16 cellular contexts compared by ENCODE assay signal in the genomic region with DNA sequence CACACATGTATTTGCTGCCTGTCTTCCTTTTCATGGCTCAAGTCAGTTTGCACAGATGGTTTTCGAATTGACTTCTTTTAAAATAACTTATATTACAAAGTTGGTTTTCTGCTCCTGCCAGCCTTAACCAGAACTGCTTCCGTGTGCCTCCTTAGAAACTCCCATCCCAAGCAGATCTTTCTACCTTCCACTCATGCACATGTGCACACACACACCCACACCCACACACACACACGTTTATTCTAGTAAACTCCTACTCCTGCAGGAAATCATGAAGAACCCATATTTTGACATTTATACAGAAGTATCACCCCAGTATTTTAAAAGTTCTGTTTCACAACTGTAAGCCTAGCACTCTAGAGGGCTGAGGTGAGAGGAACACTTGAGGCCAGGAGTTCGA.
DNase-seq lines count a peak whose midpoint lies in the region; ATAC-seq and TF ChIP-seq lines count a peak whose summit lies in the region.
"Had no signal": no experiment of that assay in that cellular context is flagged by ENCODE, and none has a peak within 500 bp of the region (broad histone marks: within the 10 kb centered on the region; RNA-seq: fewer than 3 reads in every experiment).

No MANE protein-coding gene starts in this region.

- TF ChIP-seq CTCF in SK-N-SH (IDR thresholded peaks at IDR 0.05), result no peak
- no peak for TF ChIP-seq CTCF in PC-9 (conservative IDR thresholded peaks at IDR 0.05)
- no peak for TF ChIP-seq CTCF in osteoblast (IDR thresholded peaks at IDR 0.05; ENCODE audit: extremely low read depth, low read depth, low read length)

- no peak overlapping the region for H3K4me3 ChIP-seq in SK-N-SH (ENCODE audit: low read depth in 2 of 2, low read length in 1 of 2)
- H3K4me3 ChIP-seq in PC-9, result no peak overlapping the region
- H3K4me3 ChIP-seq in osteoblast (ENCODE audit: insufficient read depth, low read length), result no peak overlapping the region
- H3K4me3 ChIP-seq: BLaER1 treated with 17β-estradiol and CSF1 and Interleukin-3, amounts not matched to agents 10 nM and 100 nM; HAP-1; K562 had no signal

- no peaks in the 10 kb centered on the region for H3K79me2 ChIP-seq in SK-N-SH (ENCODE audit: insufficient read depth)
- H3K79me2 ChIP-seq in PC-9 (ENCODE audit: low read depth), result no peaks in the 10 kb centered on the region
- no peaks in the 10 kb centered on the region for H3K79me2 ChIP-seq in osteoblast (ENCODE audit: insufficient read depth, low read length)

- H3K27ac ChIP-seq in SK-N-SH (ENCODE audit: low read depth in 2 of 2, low read length in 1 of 2), result no peak overlapping the region
- no peak overlapping the region for H3K27ac ChIP-seq in PC-9
- H3K27ac ChIP-seq in osteoblast (ENCODE audit: low read depth, low read length), result no peak overlapping the region
- H3K27ac ChIP-seq: 22Rv1; BLaER1 treated with 17β-estradiol and CSF1 and Interleukin-3, amounts not matched to agents 10 nM and 100 nM had no signal

- intact Hi-C loops in PC-9 (cut with micrococcal nuclease; ENCODE audit: unreplicated experiment), result no loop called here

- DNase-seq in SK-N-SH, result no peak
- DNase-seq in PC-9, result no peak
- DNase-seq in osteoblast (ENCODE audit: insufficient read length, low spot score, missing footprints), result peak; percentile 19
- no peak for DNase-seq in RKO (ENCODE audit: low spot score)
- no peak for DNase-seq in activated CD4-positive, alpha-beta T cell treated with anti-CD3 and anti-CD28 coated beads, Interleukin-2, amount 50 U/mL, for 48 hours
- DNase-seq: ACHN; CD4-positive, alpha-beta T cell; COR-L47; DMS153; DMS79 treated with DMSO at 0.1 percent for 48 hours had no signal

- 76% methylated on average over 4 of the region's 4 CpGs for WGBS in SK-N-SH (ENCODE audit: low lambda C conversion rate)

- POLR2A ChIA-PET in SK-N-SH (lab: Yijun Ruan, JAX) (no interaction called here), PC-9 (lab: Charles Lee; ENCODE audit: unreplicated experiment) (no interaction called here)

- H3F3A ChIP-seq in SK-N-SH (replicated peaks; ENCODE audit: insufficient read depth) (no peaks in the 10 kb centered on the region), PC-9 (ENCODE audit: insufficient read depth, low read depth) (no peaks in the 10 kb centered on the region)

- peak overlapping the region; percentile 27; the same call in 1 of the 2 replicates for H3K4me2 ChIP-seq in SK-N-SH
- no peak overlapping the region for H3K4me2 ChIP-seq in PC-9
- peak overlapping the region; percentile 28 for H3K4me2 ChIP-seq in osteoblast (ENCODE audit: insufficient read depth, low read length)
- H3K4me2 ChIP-seq: BLaER1 treated with 17β-estradiol and CSF1 and Interleukin-3, amounts not matched to agents 10 nM and 100 nM had no signal

- no peak for TF ChIP-seq RAD21 in SK-N-SH (IDR thresholded peaks at IDR 0.05; ENCODE audit: low read length)

- H3K9me2 ChIP-seq in SK-N-SH, result no peaks in the 10 kb centered on the region
- no peaks in the 10 kb centered on the region for H3K9me2 ChIP-seq in PC-9 (ENCODE audit: insufficient read depth)

- TF ChIP-seq EP300 in SK-N-SH (IDR thresholded peaks at IDR 0.05; ENCODE audit: borderline replicate concordance in 1 of 2, low read depth in 1 of 2, low read length in 1 of 2), result no peak

- CTCF ChIA-PET in SK-N-SH (lab: Yijun Ruan, JAX), result no interaction called here
- CTCF ChIA-PET in PC-9 (lab: Charles Lee), result no interaction called here

- H2AFZ ChIP-seq in SK-N-SH (ENCODE audit: low read depth), result no peak overlapping the region
- H2AFZ ChIP-seq in PC-9, result 0 out of 2 replicates have a peak overlapping the region, but pooled peaks have one; percentile 46
- H2AFZ ChIP-seq in osteoblast (ENCODE audit: low read length), result no peak overlapping the region

- H3K9me3 ChIP-seq in SK-N-SH (no peaks in the 10 kb centered on the region), PC-9 (ENCODE audit: insufficient read depth, low read depth) (no peaks in the 10 kb centered on the region), osteoblast (ENCODE audit: low read depth, low read length) (no peaks in the 10 kb centered on the region)
- H3K9me3 ChIP-seq: BLaER1 treated with 17β-estradiol and CSF1 and Interleukin-3, amounts not matched to agents 10 nM and 100 nM; HAP-1 had no signal

- H3K27me3 ChIP-seq in SK-N-SH (ENCODE audit: insufficient read depth) (no peaks in the 10 kb centered on the region), PC-9 (ENCODE audit: insufficient read depth, low read depth) (no peaks in the 10 kb centered on the region), osteoblast (ENCODE audit: insufficient read depth, low read length) (no peaks in the 10 kb centered on the region)
- H3K27me3 ChIP-seq: BLaER1 treated with 17β-estradiol and CSF1 and Interleukin-3, amounts not matched to agents 10 nM and 100 nM had no signal

- H4K20me1 ChIP-seq in SK-N-SH (ENCODE audit: insufficient read depth) (no peaks in the 10 kb centered on the region), PC-9 (ENCODE audit: insufficient read depth) (no peaks in the 10 kb centered on the region), osteoblast (ENCODE audit: insufficient read depth, low read length) (no peaks in the 10 kb centered on the region)
- H4K20me1 ChIP-seq: BLaER1 treated with 17β-estradiol and CSF1 and Interleukin-3, amounts not matched to agents 10 nM and 100 nM had no signal

- no TSS peak for BruUV-seq in PC-9 (replicated peaks; lab: Mats Ljungman, UMichigan)

- ATAC-seq in SK-N-SH treated with all-trans-retinoic acid at 6 μM for 48 hours (no peak; the same call in 2 of the 3 replicates), GM21390 (IDR thresholded peaks at IDR 0.05; ENCODE audit: unreplicated experiment) (no peak)
- ATAC-seq: K562 had no signal

- no peak overlapping the region for H3K9ac ChIP-seq in SK-N-SH
- H3K9ac ChIP-seq: BLaER1 treated with 17β-estradiol and CSF1 and Interleukin-3, amounts not matched to agents 10 nM and 100 nM had no signal

- H3K36me3 ChIP-seq in SK-N-SH (replicated peaks in 1 of 2; ENCODE audit: control insufficient read depth in 1 of 2, insufficient read depth in 2 of 2, low read length in 1 of 2) (no peaks in the 10 kb centered on the region), PC-9 (ENCODE audit: low read depth) (no peaks in the 10 kb centered on the region), osteoblast (ENCODE audit: insufficient read depth, low read length) (no peaks in the 10 kb centered on the region)
- H3K36me3 ChIP-seq: BLaER1 treated with 17β-estradiol and CSF1 and Interleukin-3, amounts not matched to agents 10 nM and 100 nM; HAP-1 had no signal

- H3K4me1 ChIP-seq in SK-N-SH (ENCODE audit: control insufficient read depth in 1 of 2, insufficient read depth in 2 of 2, low read depth in 1 of 2, low read length in 1 of 2) (peaks cover 0 to 4% of the 10 kb centered on the region in 2 experiments; a peak in 2 of 4 replicates), PC-9 (replicated peaks; ENCODE audit: insufficient read depth) (no peaks in the 10 kb centered on the region), osteoblast (ENCODE audit: insufficient read depth, low read length) (peaks cover 19% of the 10 kb centered on the region)
- H3K4me1 ChIP-seq: BLaER1 treated with 17β-estradiol and CSF1 and Interleukin-3, amounts not matched to agents 10 nM and 100 nM; HAP-1 had no signal

TF ChIP-seq in SK-N-SH, 30 proteins besides CTCF, POLR2A, EP300 and RAD21 (continues in another document):
- TF ChIP-seq POLR2AphosphoS5 (IDR thresholded peaks at IDR 0.05; ENCODE audit: low read depth, low read length) (no peak), SMC3 (IDR thresholded peaks at IDR 0.05; ENCODE audit: low read depth, low read length) (no peak), ELF1 (IDR thresholded peaks at IDR 0.05) (no peak), SIN3A (IDR thresholded peaks at IDR 0.05; ENCODE audit: borderline replicate concordance, low read depth, low read length) (no peak)
- TF ChIP-seq, protein P1, sequence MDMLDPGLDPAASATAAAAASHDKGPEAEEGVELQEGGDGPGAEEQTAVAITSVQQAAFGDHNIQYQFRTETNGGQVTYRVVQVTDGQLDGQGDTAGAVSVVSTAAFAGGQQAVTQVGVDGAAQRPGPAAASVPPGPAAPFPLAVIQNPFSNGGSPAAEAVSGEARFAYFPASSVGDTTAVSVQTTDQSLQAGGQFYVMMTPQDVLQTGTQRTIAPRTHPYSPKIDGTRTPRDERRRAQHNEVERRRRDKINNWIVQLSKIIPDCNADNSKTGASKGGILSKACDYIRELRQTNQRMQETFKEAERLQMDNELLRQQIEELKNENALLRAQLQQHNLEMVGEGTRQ (IDR thresholded peaks at IDR 0.05; ENCODE audit: borderline replicate concordance, low read depth, low read length), result no peak

TF ChIP-seq in SK-N-SH treated with all-trans-retinoic acid at 6 μM for 48 hours, 23 proteins besides CTCF, POLR2A, EP300 and RAD21:
- TF ChIP-seq TOX (CRISPR knock-in tag; IDR thresholded peaks at IDR 0.05; ENCODE audit: borderline replicate concordance), result no peak
- TF ChIP-seq GLIS3 (CRISPR knock-in tag; IDR thresholded peaks at IDR 0.05), result no peak
- TF ChIP-seq, protein P2, sequence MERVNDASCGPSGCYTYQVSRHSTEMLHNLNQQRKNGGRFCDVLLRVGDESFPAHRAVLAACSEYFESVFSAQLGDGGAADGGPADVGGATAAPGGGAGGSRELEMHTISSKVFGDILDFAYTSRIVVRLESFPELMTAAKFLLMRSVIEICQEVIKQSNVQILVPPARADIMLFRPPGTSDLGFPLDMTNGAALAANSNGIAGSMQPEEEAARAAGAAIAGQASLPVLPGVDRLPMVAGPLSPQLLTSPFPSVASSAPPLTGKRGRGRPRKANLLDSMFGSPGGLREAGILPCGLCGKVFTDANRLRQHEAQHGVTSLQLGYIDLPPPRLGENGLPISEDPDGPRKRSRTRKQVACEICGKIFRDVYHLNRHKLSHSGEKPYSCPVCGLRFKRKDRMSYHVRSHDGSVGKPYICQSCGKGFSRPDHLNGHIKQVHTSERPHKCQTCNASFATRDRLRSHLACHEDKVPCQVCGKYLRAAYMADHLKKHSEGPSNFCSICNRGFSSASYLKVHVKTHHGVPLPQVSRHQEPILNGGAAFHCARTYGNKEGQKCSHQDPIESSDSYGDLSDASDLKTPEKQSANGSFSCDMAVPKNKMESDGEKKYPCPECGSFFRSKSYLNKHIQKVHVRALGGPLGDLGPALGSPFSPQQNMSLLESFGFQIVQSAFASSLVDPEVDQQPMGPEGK (CRISPR knock-in tag; IDR thresholded peaks at IDR 0.05; ENCODE audit: borderline replicate concordance), result no peak
- no peak for TF ChIP-seq ZNF565 (CRISPR knock-in tag; conservative IDR thresholded peaks at IDR 0.05; ENCODE audit: low read depth)
- no peak for TF ChIP-seq ESRRG (CRISPR knock-in tag; IDR thresholded peaks at IDR 0.05)
- no peak for TF ChIP-seq ZC3H10 (CRISPR knock-in tag; IDR thresholded peaks at IDR 0.05)
